ENCODE assay signal across 1 cellular context in the genomic region with DNA sequence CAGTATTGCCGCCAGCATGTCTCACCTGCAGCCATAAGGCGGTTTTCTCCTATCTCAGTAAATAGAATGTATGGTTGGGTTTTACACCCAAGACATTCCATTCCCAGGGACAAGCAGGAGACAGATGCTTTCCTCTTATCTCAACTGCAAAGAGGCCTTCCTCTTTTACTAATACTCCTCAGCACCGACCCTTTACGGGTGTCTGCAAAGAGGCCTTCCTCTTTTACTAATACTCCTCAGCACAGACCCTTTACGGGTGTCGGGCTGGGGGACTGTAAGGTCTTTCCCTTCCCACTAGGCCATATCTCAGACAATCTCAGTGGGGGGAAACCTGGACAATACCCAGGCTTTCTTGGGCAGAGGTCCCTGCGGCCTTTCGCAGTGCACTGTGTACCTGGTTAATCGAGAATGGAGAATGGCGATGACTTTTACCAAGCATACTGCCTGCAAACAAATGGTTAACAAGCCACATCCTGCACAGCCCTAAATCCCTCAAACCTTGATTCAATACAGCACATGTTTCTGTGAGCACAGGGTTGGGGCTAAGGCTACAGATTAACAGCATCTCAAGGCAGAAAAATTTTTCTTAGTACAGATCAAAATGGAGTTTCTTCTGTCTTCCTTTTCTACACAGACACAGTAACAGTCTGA.
TF ChIP-seq lines count a peak whose summit lies in the region.

No MANE protein-coding gene starts in this region.

TF ChIP-seq in HepG2, 621 proteins besides CTCF, POLR2A, EP300 and RAD21:
- TF ChIP-seq ZNF652 (CRISPR knock-in tag; IDR thresholded peaks at IDR 0.05; ENCODE audit: borderline replicate concordance, low read depth) (peak; percentile 88), TOPORS (CRISPR knock-in tag; IDR thresholded peaks at IDR 0.05) (0 out of 2 replicates have a peak, but pooled peaks have one; percentile 9)
TF ChIP-seq in HepG2: peak in this region for 2; not testable (repeated sequence) for 619.
